Comparison of ENCODE assay signal across 18 cellular contexts in the genomic region with DNA sequence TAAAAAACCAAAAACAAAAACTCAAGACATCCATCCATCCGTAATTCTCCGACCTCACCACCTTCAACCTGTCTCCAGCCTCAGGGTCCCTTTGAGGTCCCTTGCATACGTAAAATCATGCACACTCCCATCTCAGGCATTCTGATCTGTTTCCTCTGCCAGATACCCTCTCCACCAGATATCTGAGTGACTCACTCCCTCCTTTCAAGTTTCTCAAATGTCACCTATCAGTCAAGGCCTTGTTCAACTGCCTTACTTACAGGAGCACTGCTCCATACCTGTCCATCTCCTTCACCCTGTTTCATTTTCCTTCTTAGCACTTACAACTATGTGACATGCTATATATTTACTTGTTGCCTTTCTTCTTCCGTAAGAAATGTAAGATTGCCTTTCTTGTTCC.
DNase-seq lines count a peak whose midpoint lies in the region; ATAC-seq, FAIRE-seq and TF ChIP-seq lines count a peak whose summit lies in the region.
"Had no signal": no experiment of that assay in that cellular context is flagged by ENCODE, and none has a peak within 500 bp of the region (broad histone marks: within the 10 kb centered on the region; RNA-seq: fewer than 3 reads in every experiment).

No MANE protein-coding gene starts in this region.

- peaks cover 0 to 5% of the 10 kb centered on the region in 2 donors for H3K36me3 Mint-ChIP-seq in activated T-cell treated with anti-CD3 and anti-CD28 coated beads, Interleukin-2, amount 50 U/mL, for 72 hours (ENCODE audit: insufficient read depth in 2 of 2)

- peaks cover 10% of the 10 kb centered on the region for H3K4me1 Mint-ChIP-seq in activated T-cell treated with anti-CD3 and anti-CD28 coated beads, Interleukin-2, amount 50 U/mL, for 72 hours (ENCODE audit: low read depth)

- TF ChIP-seq CTCF in K562 (IDR thresholded peaks at IDR 0.05 in 2 of 3, conservative IDR thresholded peaks at IDR 0.05 in 1 of 3; ENCODE audit: insufficient read depth in 2 of 3, low read depth in 1 of 3, low read length in 3 of 3) (no peak), lower leg skin (IDR thresholded peaks at IDR 0.05) (no peak)

- peak; percentile 80 for FAIRE-seq in K562 (lab: Jason Lieb, UNC)
- FAIRE-seq: A549, GM12878 had no signal

- H3K79me2 ChIP-seq in K562 (ENCODE audit: control insufficient read depth, insufficient read depth, low read length), result no peaks in the 10 kb centered on the region

- in situ Hi-C loops in K562 (cut with MboI), result no loop called here

- no peak overlapping the region for H2AFZ ChIP-seq in K562 (ENCODE audit: low read depth, low read length)

- H3K4me3 Mint-ChIP-seq in activated T-cell treated with anti-CD3 and anti-CD28 coated beads, Interleukin-2, amount 50 U/mL, for 72 hours, result no peak overlapping the region
- H3K4me3 Mint-ChIP-seq: HFFc6 had no signal

- H3K4me1 ChIP-seq in K562 (replicated peaks in 1 of 2; ENCODE audit: control insufficient read depth in 2 of 2, insufficient read depth in 2 of 2, low read length in 2 of 2), result no peaks in the 10 kb centered on the region; a peak in 2 of 5 replicates
- H3K4me1 ChIP-seq: A549 had no signal

- no peak overlapping the region for H3K9ac ChIP-seq in K562 (ENCODE audit: insufficient read depth in 1 of 2, low read depth in 2 of 2, low read length in 2 of 2)

- peaks cover 56% of the 10 kb centered on the region for H3K36me3 ChIP-seq in K562 (ENCODE audit: control insufficient read depth, insufficient read depth, low read length)

- no peaks in the 10 kb centered on the region for H4K20me1 ChIP-seq in K562 (replicated peaks; ENCODE audit: control insufficient read depth, insufficient read depth, low read length)

- no peak overlapping the region for H3K27ac Mint-ChIP-seq in activated T-cell treated with anti-CD3 and anti-CD28 coated beads, Interleukin-2, amount 50 U/mL, for 72 hours
- H3K27ac Mint-ChIP-seq: HFFc6 had no signal

- no peak overlapping the region for H3K4me2 ChIP-seq in K562 (ENCODE audit: insufficient read depth, low read length)
- H3K4me2 ChIP-seq: A549 had no signal

- no peaks in the 10 kb centered on the region for H3K27me3 Mint-ChIP-seq in activated T-cell treated with anti-CD3 and anti-CD28 coated beads, Interleukin-2, amount 50 U/mL, for 72 hours (ENCODE audit: low read depth)

- H3K27me3 ChIP-seq in K562 (ENCODE audit: control insufficient read depth in 2 of 2, insufficient read depth in 2 of 2, low read length in 2 of 2), result no peaks in the 10 kb centered on the region

- no peak for DNase-seq in activated T-cell treated with anti-CD3 and anti-CD28 coated beads, Interleukin-2, amount 50 U/mL, for 72 hours
- no peak for DNase-seq in activated T-cell treated with anti-CD3 and anti-CD28 coated beads for 4 hours
- DNase-seq in NCI-H226, result peak; percentile 3
- DNase-seq in K562 (ENCODE audit: extremely low read depth in 1 of 4, low spot score in 3 of 4), result peak in 3 of 4 experiments; percentile 19 to 45 (median 36)
- no peak for DNase-seq in stimulated activated naive CD8-positive, alpha-beta T cell treated with anti-CD3 and anti-CD28 coated beads, Interleukin-15, Interleukin-2, amounts not matched to agents 100 U/mL and 50 U/mL, for 24 hours
- DNase-seq in lower leg skin (ENCODE audit: low spot score in 2 of 2), result no peak
- no peak for DNase-seq in H4 (ENCODE audit: low spot score)
- DNase-seq in nucleus accumbens (lab: John Stamatoyannopoulos, UW), result no peak
- DNase-seq: DND-41, GDM1, GOT3, HFFc6, MM.1S, NCI-H187, NCI-H526 treated with DMSO at 0.1 percent for 48 hours had no signal

- TF ChIP-seq RAD21 in K562 (CRISPR knock-in tag; conservative IDR thresholded peaks at IDR 0.05 in 1 of 2, IDR thresholded peaks at IDR 0.05 in 1 of 2), result no peak

- H3K9me3 ChIP-seq in K562 (replicated peaks; ENCODE audit: control insufficient read depth, insufficient read depth, low read depth, low read length), result no peaks in the 10 kb centered on the region
- H3K9me3 ChIP-seq: A549 had no signal

- POLR2A ChIA-PET in K562 (lab: Yijun Ruan, JAX), result interaction anchor here (1.5 kb wide), 1 partner anchor 9 kb away, joined by 6 read pairs; no protein-coding TSS in a partner anchor

- no peak for TF ChIP-seq EP300 in K562 (IDR thresholded peaks at IDR 0.05; ENCODE audit: low read length)

- BruUV-seq in K562 (replicated peaks; lab: Mats Ljungman, UMichigan), result no TSS peak

- peak; percentile 35 to 62 for ATAC-seq in activated T-cell treated with anti-CD3 and anti-CD28 coated beads, Interleukin-2, amount 50 U/mL, for 72 hours (replicated peaks in 1 of 2)
- peak; percentile 80 for ATAC-seq in K562
- peak; percentile 93 for ATAC-seq in stimulated activated naive CD8-positive, alpha-beta T cell treated with anti-CD3 and anti-CD28 coated beads, Interleukin-15, Interleukin-2, amounts not matched to agents 100 U/mL and 50 U/mL, for 24 hours
- ATAC-seq: GM12878 had no signal

- no peaks in the 10 kb centered on the region for H3K9me1 ChIP-seq in K562 (ENCODE audit: control insufficient read depth, insufficient read depth, low read length)

- H3K4me3 ChIP-seq in K562 (no peak overlapping the region), lower leg skin (ENCODE audit: low read depth, poor library complexity, severe bottlenecking) (no peak overlapping the region)
- H3K4me3 ChIP-seq: A549, GM12878 had no signal

- CTCF ChIA-PET in K562 (lab: Yijun Ruan, JAX; ENCODE audit: low intra/inter-chr PET ratio), result no interaction called here

- TF ChIP-seq POLR2A in K562 (conservative IDR thresholded peaks at IDR 0.05) (no peak), lower leg skin (IDR thresholded peaks at IDR 0.05) (no peak)

- no peaks in the 10 kb centered on the region for H3K9me3 Mint-ChIP-seq in activated T-cell treated with anti-CD3 and anti-CD28 coated beads, Interleukin-2, amount 50 U/mL, for 72 hours
- H3K9me3 Mint-ChIP-seq: HFFc6 had no signal

- H3K27ac ChIP-seq in K562 (ENCODE audit: extremely low read depth, low read depth, low read length), result no peak overlapping the region
- H3K27ac ChIP-seq: A549, C4-2B had no signal

- intact Hi-C loops in K562 (cut with micrococcal nuclease) (no loop called here), lower leg skin (cut with DNase I; ENCODE audit: low total_unique reads) (no loop called here)

- 71% methylated on average over 4 of the region's 4 CpGs for WGBS in K562 (ENCODE audit: insufficient coverage, low coverage, missing lambda C conversion rate)
- 75 to 80% methylated on average over 4 of the region's 4 CpGs for WGBS in lower leg skin, 2 donors

TF ChIP-seq in K562, 482 proteins besides CTCF, POLR2A, EP300 and RAD21:
- TF ChIP-seq ZNF311 (CRISPR knock-in tag; IDR thresholded peaks at IDR 0.05) (no peak), DPF2 (IDR thresholded peaks at IDR 0.05) (peak; percentile 31; the same call in 1 of the 2 replicates), SMARCA4 (IDR thresholded peaks at IDR 0.05) (0 out of 2 replicates have a peak, but pooled peaks have one; percentile 28), ARID1B (IDR thresholded peaks at IDR 0.05) (0 out of 2 replicates have a peak, but pooled peaks have one; percentile 25), WHSC1 (IDR thresholded peaks at IDR 0.05; ENCODE audit: low read length) (no peak), FOSL1 (tag; conservative IDR thresholded peaks at IDR 0.05) (0 out of 2 replicates have a peak, but pooled peaks have one; percentile 36), JUND (IDR thresholded peaks at IDR 0.05; ENCODE audit: borderline replicate concordance, low read depth, low read length) (no peak), JUND (tag; IDR thresholded peaks at IDR 0.05; ENCODE audit: borderline replicate concordance, low read depth, low read length) (0 out of 3 replicates have a peak, but pooled peaks have one; percentile 24)
- TF ChIP-seq, protein P1, sequence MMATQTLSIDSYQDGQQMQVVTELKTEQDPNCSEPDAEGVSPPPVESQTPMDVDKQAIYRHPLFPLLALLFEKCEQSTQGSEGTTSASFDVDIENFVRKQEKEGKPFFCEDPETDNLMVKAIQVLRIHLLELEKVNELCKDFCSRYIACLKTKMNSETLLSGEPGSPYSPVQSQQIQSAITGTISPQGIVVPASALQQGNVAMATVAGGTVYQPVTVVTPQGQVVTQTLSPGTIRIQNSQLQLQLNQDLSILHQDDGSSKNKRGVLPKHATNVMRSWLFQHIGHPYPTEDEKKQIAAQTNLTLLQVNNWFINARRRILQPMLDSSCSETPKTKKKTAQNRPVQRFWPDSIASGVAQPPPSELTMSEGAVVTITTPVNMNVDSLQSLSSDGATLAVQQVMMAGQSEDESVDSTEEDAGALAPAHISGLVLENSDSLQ (IDR thresholded peaks at IDR 0.05), result peak; percentile 62; the same call in 1 of the 2 replicates

Comparison
In these comparisons a context has a peak if more than half of its experiments do, and no peak if none do; other contexts are left out.
1. DNase-seq: peak in NCI-H226 (single experiment) and K562 (3 of 4); none in activated T-cell treated with anti-CD3 and anti-CD28 coated beads, Interleukin-2, amount 50 U/mL, for 72 hours (0 of 2), activated T-cell treated with anti-CD3 and anti-CD28 coated beads for 4 hours (single experiment), stimulated activated naive CD8-positive, alpha-beta T cell treated with anti-CD3 and anti-CD28 coated beads, Interleukin-15, Interleukin-2, amounts not matched to agents 100 U/mL and 50 U/mL, for 24 hours (single experiment), lower leg skin (0 of 2), H4 (single experiment) and nucleus accumbens (0 of 56).
2. Peak in every context shown above with its lines, with median percentiles within 50 percentile points of each other: ATAC-seq.